Comparison of ENCODE assay signal across 17 cellular contexts in the genomic region with DNA sequence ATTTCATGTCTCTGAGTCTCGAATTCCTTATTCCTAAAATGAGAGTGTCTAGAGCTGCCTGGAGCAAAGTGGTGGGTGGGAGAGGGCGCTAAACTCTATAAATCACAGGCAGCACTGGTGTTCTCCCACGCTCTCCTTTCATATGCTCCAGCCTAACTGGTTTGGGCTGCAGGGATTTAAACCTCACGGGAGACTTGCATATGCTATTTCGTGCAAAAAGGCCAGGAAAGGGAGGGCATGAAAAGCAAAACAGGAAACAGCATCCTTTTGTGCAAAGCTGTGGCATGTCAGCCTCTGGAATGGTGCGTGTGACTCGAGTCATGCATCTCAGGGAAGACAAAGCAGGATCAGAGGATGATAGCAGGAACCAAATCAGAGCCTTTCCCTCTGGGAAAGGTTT. TPM values are rescaled to one million over a fixed set of nuclear protein-coding genes. Genes with fewer than 3 reads are reported as not detected.
DNase-seq lines count a peak whose midpoint lies in the region; ATAC-seq and TF ChIP-seq lines count a peak whose summit lies in the region.
"Had no signal": no experiment of that assay in that cellular context is flagged by ENCODE, and none has a peak within 500 bp of the region (broad histone marks: within the 10 kb centered on the region; RNA-seq: fewer than 3 reads in every experiment).

No MANE protein-coding gene starts in this region.

- no peak overlapping the region for H2BK20ac ChIP-seq in IMR-90 (ENCODE audit: low read depth, low read length)

- peaks cover 12% of the 10 kb centered on the region for H3K4me1 Mint-ChIP-seq in endodermal cell
- H3K4me1 Mint-ChIP-seq: IgD-negative memory B cell had no signal

- no peak overlapping the region for H2AFZ ChIP-seq in IMR-90 (replicated peaks; ENCODE audit: low read length, poor library complexity)

- no peak overlapping the region for H2BK120ac ChIP-seq in IMR-90 (ENCODE audit: low read depth, low read length)

- no peaks in the 10 kb centered on the region for H3K9me3 ChIP-seq in IMR-90 (ENCODE audit: control insufficient read depth, insufficient read depth, low read length)
- no peaks in the 10 kb centered on the region for H3K9me3 ChIP-seq in endodermal cell (ENCODE audit: control insufficient read depth, low read length)
- H3K9me3 ChIP-seq: HAP-1, right atrium auricular region, thoracic aorta had no signal

- no peak overlapping the region for H4K8ac ChIP-seq in IMR-90 (ENCODE audit: low read depth in 2 of 2, low read length in 2 of 2)

- peaks cover 17% of the 10 kb centered on the region for H3K36me3 Mint-ChIP-seq in endodermal cell (ENCODE audit: low read depth)

- H4K5ac ChIP-seq in IMR-90 (ENCODE audit: low read depth, low read length) = no peak overlapping the region

- H3K27ac Mint-ChIP-seq in endodermal cell = no peak overlapping the region

- 73% methylated on average over 3 of the region's 7 CpGs; no CpG with 5 or more reads in 1 of the 2 experiments for WGBS in IMR-90 (ENCODE audit: extremely low coverage in 2 of 2, insufficient read length in 1 of 2), 2 experiments
- 82 to 86% methylated on average over 6 to 7 of the region's 7 CpGs for WGBS in endodermal cell (ENCODE audit: insufficient coverage in 1 of 2, insufficient read length in 1 of 2), 2 experiments

- no peaks in the 10 kb centered on the region for H4K20me1 ChIP-seq in IMR-90 (ENCODE audit: insufficient read depth, low read length)

- H3K27me3 ChIP-seq in IMR-90 (ENCODE audit: control insufficient read depth, insufficient read depth, low read length) (no peaks in the 10 kb centered on the region), endodermal cell (ENCODE audit: control insufficient read depth, insufficient read depth, low read length, poor library complexity, severe bottlenecking) (no peaks in the 10 kb centered on the region)
- H3K27me3 ChIP-seq: right atrium auricular region had no signal

- peaks cover 4% of the 10 kb centered on the region; the same call in 1 of the 2 replicates for H3K9me1 ChIP-seq in IMR-90 (ENCODE audit: insufficient read depth, low read length)

- no peak overlapping the region for H3K4ac ChIP-seq in IMR-90 (ENCODE audit: low read depth, low read length)

- H3K9ac ChIP-seq in IMR-90 (ENCODE audit: low read depth, low read length) (no peak overlapping the region), endodermal cell (ENCODE audit: extremely low read depth, low read length, poor library complexity, severe bottlenecking) (no peak overlapping the region)

- in situ Hi-C loops in IMR-90 (cut with MboI; ENCODE audit: low sequenced_read_pairs) = no loop called here

- no TSS peak for BruUV-seq in IMR-90 (replicated peaks; lab: Mats Ljungman, UMichigan)

- no peak overlapping the region for H2BK5ac ChIP-seq in IMR-90 (ENCODE audit: low read depth, low read length, poor library complexity, severe bottlenecking)

- dilution Hi-C loops in IMR-90 (cut with HindIII; ENCODE audit: low sequenced_read_pairs, unreplicated experiment) = no loop called here

- no peak overlapping the region for H3K4me3 Mint-ChIP-seq in endodermal cell
- H3K4me3 Mint-ChIP-seq: CD14-positive monocyte; IgD-negative memory B cell; naive thymus-derived CD8-positive, alpha-beta T cell had no signal

- 0 out of 2 replicates have a peak overlapping the region, but pooled peaks have one; percentile 24 for H3K23ac ChIP-seq in IMR-90 (ENCODE audit: low read depth, low read length)

- intact Hi-C loops in IMR-90 (cut with micrococcal nuclease) = no loop called here

- no peak overlapping the region; the same call in 1 of the 2 replicates for H4K91ac ChIP-seq in IMR-90 (ENCODE audit: insufficient read depth, low read depth, low read length)

- H2BK15ac ChIP-seq in IMR-90 (ENCODE audit: low read depth, low read length) = no peak overlapping the region

- H3K27me3 Mint-ChIP-seq in endodermal cell (ENCODE audit: insufficient read depth) = no peaks in the 10 kb centered on the region
- H3K27me3 Mint-ChIP-seq: IgD-negative memory B cell; naive thymus-derived CD8-positive, alpha-beta T cell had no signal

- H3K79me1 ChIP-seq in IMR-90 (ENCODE audit: low read depth in 1 of 2, low read length in 2 of 2) = no peaks in the 10 kb centered on the region

- TF ChIP-seq RAD21 in IMR-90 (IDR thresholded peaks at IDR 0.05; ENCODE audit: low read length) = no peak

- no peak overlapping the region for H3K18ac ChIP-seq in IMR-90 (ENCODE audit: low read depth, low read length)

- no peaks in the 10 kb centered on the region for H3K9me3 Mint-ChIP-seq in endodermal cell
- H3K9me3 Mint-ChIP-seq: IgD-negative memory B cell; naive thymus-derived CD8-positive, alpha-beta T cell had no signal

- TF ChIP-seq CTCF in IMR-90 (conservative IDR thresholded peaks at IDR 0.05; ENCODE audit: low read depth, low read length) = no peak
- no peak for TF ChIP-seq CTCF in endodermal cell (conservative IDR thresholded peaks at IDR 0.05)

- TF ChIP-seq POLR2A in IMR-90 (IDR thresholded peaks at IDR 0.05; ENCODE audit: low read depth, low read length) = no peak

- CTCF ChIA-PET in IMR-90 (lab: Yijun Ruan, JAX) = no interaction called here

- H2AK9ac ChIP-seq in IMR-90 (replicated peaks; ENCODE audit: low read depth, low read length, poor library complexity) = no peak overlapping the region

- H3K56ac ChIP-seq in IMR-90 (ENCODE audit: extremely low read depth, insufficient read depth, low read length) = no peak overlapping the region

- ATAC-seq in IMR-90 (ENCODE audit: low read depth) = peak; percentile 48
- ATAC-seq in HG03439 (IDR thresholded peaks at IDR 0.05; ENCODE audit: unreplicated experiment) = no peak
- ATAC-seq: naive thymus-derived CD8-positive, alpha-beta T cell had no signal

- H3K4me3 ChIP-seq in IMR-90 (ENCODE audit: insufficient read depth, low read depth, low read length) = no peak overlapping the region
- H3K4me3 ChIP-seq in endodermal cell (ENCODE audit: low read length) = no peak overlapping the region
- H3K4me3 ChIP-seq: HAP-1, right atrium auricular region, thoracic aorta had no signal

- H3K14ac ChIP-seq in IMR-90 (replicated peaks; ENCODE audit: low read depth, low read length) = no peak overlapping the region; the same call in 1 of the 2 replicates

- H3K4me1 ChIP-seq in IMR-90 (ENCODE audit: control insufficient read depth, insufficient read depth, low read length) (peaks cover 5% of the 10 kb centered on the region; the same call in 1 of the 2 replicates), endodermal cell (ENCODE audit: control insufficient read depth, insufficient read depth, low read length) (peaks cover 4% of the 10 kb centered on the region)
- H3K4me1 ChIP-seq: HAP-1, right atrium auricular region had no signal

- H3K27ac ChIP-seq in IMR-90 (ENCODE audit: insufficient read depth, low read length) = no peak overlapping the region
- H3K27ac ChIP-seq in endodermal cell (ENCODE audit: low read depth, low read length) = peak overlapping the region; percentile 47
- H3K27ac ChIP-seq: right atrium auricular region, thoracic aorta had no signal

- DNase-seq in IMR-90 (peak; percentile 55), endodermal cell (no peak), lung microvascular endothelial cell (ENCODE audit: low read depth in 2 of 2) (peak; percentile 39 to 66), superior temporal gyrus (ENCODE audit: extremely low spot score) (peak; percentile 68), DMS114 treated with DMSO at 0.1 percent for 48 hours (lab: John Stamatoyannopoulos, UW; ENCODE audit: unreplicated experiment) (no peak)
- no peak for DNase-seq in stimulated activated naive CD4-positive, alpha-beta T cell (lab: John Stamatoyannopoulos, UW)
- DNase-seq: activated CD8-positive, alpha-beta memory T cell treated with anti-CD3 and anti-CD28 coated beads, Interleukin-2, amount 50 U/mL, for 4 hours; naive thymus-derived CD8-positive, alpha-beta T cell; NCI-H2171; stimulated activated CD4-positive, alpha-beta T cell treated with anti-CD3 and anti-CD28 coated beads, Interleukin-2, amount 100 ng/mL, for 24 hours; T-helper 1 cell had no signal

- POLR2A ChIA-PET in IMR-90 (lab: Charles Lee; ENCODE audit: unreplicated experiment) = no interaction called here

- H3K36me3 ChIP-seq in IMR-90 (ENCODE audit: control insufficient read depth, insufficient read depth, low read length) (peaks cover 6% of the 10 kb centered on the region; the same call in 1 of the 2 replicates), endodermal cell (ENCODE audit: control insufficient read depth, insufficient read depth, low read length) (peaks cover 10% of the 10 kb centered on the region)

- no peak overlapping the region for H2AK5ac ChIP-seq in IMR-90 (ENCODE audit: low read depth, low read length)

- no peak overlapping the region for H3K4me2 ChIP-seq in IMR-90 (ENCODE audit: low read depth, low read length)

TF ChIP-seq in IMR-90, 13 proteins besides CTCF, POLR2A, EP300 and RAD21 (continues in another document):
- no peak for TF ChIP-seq FOS (IDR thresholded peaks at IDR 0.05; ENCODE audit: low read depth, low read length)
- no peak for TF ChIP-seq CEBPB (IDR thresholded peaks at IDR 0.05; ENCODE audit: low read depth, low read length)
- TF ChIP-seq, protein P1, sequence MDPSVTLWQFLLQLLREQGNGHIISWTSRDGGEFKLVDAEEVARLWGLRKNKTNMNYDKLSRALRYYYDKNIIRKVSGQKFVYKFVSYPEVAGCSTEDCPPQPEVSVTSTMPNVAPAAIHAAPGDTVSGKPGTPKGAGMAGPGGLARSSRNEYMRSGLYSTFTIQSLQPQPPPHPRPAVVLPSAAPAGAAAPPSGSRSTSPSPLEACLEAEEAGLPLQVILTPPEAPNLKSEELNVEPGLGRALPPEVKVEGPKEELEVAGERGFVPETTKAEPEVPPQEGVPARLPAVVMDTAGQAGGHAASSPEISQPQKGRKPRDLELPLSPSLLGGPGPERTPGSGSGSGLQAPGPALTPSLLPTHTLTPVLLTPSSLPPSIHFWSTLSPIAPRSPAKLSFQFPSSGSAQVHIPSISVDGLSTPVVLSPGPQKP (IDR thresholded peaks at IDR 0.05; ENCODE audit: borderline replicate concordance, low read depth, low read length) = no peak
- TF ChIP-seq MXI1 (IDR thresholded peaks at IDR 0.05; ENCODE audit: borderline replicate concordance, low read depth, low read length) = no peak
- no peak for TF ChIP-seq MAFK (IDR thresholded peaks at IDR 0.05; ENCODE audit: low read depth, low read length)
- no peak for TF ChIP-seq MAZ (IDR thresholded peaks at IDR 0.05; ENCODE audit: borderline replicate concordance, low read depth, low read length)
- TF ChIP-seq RFX5 (IDR thresholded peaks at IDR 0.05; ENCODE audit: low read depth, low read length) = no peak
- TF ChIP-seq CHD1 (IDR thresholded peaks at IDR 0.05; ENCODE audit: low read depth, low read length) = no peak
- no peak for TF ChIP-seq RCOR1 (IDR thresholded peaks at IDR 0.05; ENCODE audit: insufficient replicate concordance, low read length)
- TF ChIP-seq NFE2L2 (IDR thresholded peaks at IDR 0.05; ENCODE audit: low read depth, low read length) = no peak

RNA-seq across cellular contexts. Expression of gene YWHAH, which starts 46.5 kb away (rescaled TPM):
- total RNA-seq in IMR-90 (2012; rRNA removed) = 173 and 186 TPM in 2 replicates
- polyA plus RNA-seq in IMR-90 (2012; rRNA removed) = 131 and 147 TPM in 2 replicates
- polyA plus RNA-seq in IMR-90 (2012; cell fraction: cytosol; rRNA removed) = 72.8 and 87.1 TPM in 2 replicates
- 30.7 and 43.3 TPM in 2 replicates for polyA plus RNA-seq in IMR-90 (2012; cell fraction: nucleus; rRNA removed; ENCODE audit: low replicate concordance)
- total RNA-seq in endodermal cell = 100 to 1,000 TPM; 162 to 193 TPM
- 178 TPM for polyA plus RNA-seq in endodermal cell (2013, experiment 1 of 2)
- polyA plus RNA-seq in endodermal cell (2013, experiment 2 of 2) = 174 TPM
- total RNA-seq in lung microvascular endothelial cell = 89.6 and 103 TPM in 2 replicates

Comparison
In these comparisons a context has a peak if more than half of its experiments do, and no peak if none do; other contexts are left out.
1. DNase-seq: peak in IMR-90 (single experiment), lung microvascular endothelial cell (2 of 2) and superior temporal gyrus (single experiment); none in endodermal cell (single experiment), DMS114 treated with DMSO at 0.1 percent for 48 hours (single experiment) and stimulated activated naive CD4-positive, alpha-beta T cell (0 of 6).